1 cellular context compared by ENCODE assay signal in the genomic region with DNA sequence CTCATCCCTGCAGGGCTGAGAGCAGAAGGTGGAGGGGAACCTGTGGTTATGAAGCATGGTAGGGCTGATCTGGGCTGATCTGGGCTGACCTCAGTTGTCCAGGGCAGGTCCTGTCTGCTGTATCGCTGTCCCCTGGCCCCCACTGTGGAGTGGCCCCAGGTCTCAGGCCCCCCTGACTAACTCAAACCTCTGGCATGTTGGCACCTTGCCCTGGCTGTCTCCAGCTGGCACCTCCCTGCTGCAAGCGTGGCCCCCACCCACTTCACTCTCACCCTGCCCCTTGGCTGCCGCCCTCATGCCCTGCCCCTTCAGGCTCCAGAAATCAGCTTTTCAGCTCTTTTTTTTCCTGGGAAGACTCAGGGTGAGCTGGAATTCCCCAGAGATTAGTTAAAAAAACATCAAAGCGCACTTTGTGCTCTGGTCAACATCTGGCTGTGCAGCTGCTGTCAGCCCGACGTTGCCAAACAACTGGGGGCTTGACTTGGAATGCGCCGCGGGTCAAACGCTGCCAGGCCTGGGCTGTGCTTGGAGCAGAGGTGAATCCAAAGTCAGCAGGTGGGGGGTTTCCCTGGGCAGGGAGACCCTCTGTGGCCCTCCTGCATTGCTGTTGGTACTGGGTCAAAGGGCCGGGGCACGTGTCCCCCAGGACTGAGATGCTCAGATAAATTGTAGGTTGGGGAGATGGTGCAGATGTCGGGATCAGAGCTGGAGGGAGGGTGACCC.
TF ChIP-seq lines count a peak whose summit lies in the region.

No MANE protein-coding gene starts in this region.

TF ChIP-seq in HepG2, 621 proteins besides CTCF, POLR2A, EP300 and RAD21 (continued from another document and continues in another):
- TF ChIP-seq, protein P1, sequence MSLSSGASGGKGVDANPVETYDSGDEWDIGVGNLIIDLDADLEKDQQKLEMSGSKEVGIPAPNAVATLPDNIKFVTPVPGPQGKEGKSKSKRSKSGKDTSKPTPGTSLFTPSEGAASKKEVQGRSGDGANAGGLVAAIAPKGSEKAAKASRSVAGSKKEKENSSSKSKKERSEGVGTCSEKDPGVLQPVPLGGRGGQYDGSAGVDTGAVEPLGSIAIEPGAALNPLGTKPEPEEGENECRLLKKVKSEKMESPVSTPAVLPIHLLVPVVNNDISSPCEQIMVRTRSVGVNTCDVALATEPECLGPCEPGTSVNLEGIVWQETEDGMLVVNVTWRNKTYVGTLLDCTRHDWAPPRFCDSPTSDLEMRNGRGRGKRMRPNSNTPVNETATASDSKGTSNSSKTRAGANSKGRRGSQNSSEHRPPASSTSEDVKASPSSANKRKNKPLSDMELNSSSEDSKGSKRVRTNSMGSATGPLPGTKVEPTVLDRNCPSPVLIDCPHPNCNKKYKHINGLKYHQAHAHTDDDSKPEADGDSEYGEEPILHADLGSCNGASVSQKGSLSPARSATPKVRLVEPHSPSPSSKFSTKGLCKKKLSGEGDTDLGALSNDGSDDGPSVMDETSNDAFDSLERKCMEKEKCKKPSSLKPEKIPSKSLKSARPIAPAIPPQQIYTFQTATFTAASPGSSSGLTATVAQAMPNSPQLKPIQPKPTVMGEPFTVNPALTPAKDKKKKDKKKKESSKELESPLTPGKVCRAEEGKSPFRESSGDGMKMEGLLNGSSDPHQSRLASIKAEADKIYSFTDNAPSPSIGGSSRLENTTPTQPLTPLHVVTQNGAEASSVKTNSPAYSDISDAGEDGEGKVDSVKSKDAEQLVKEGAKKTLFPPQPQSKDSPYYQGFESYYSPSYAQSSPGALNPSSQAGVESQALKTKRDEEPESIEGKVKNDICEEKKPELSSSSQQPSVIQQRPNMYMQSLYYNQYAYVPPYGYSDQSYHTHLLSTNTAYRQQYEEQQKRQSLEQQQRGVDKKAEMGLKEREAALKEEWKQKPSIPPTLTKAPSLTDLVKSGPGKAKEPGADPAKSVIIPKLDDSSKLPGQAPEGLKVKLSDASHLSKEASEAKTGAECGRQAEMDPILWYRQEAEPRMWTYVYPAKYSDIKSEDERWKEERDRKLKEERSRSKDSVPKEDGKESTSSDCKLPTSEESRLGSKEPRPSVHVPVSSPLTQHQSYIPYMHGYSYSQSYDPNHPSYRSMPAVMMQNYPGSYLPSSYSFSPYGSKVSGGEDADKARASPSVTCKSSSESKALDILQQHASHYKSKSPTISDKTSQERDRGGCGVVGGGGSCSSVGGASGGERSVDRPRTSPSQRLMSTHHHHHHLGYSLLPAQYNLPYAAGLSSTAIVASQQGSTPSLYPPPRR (CRISPR knock-in tag; IDR thresholded peaks at IDR 0.05; ENCODE audit: borderline replicate concordance), result peak; percentile 69; the same call in 1 of the 2 replicates
- TF ChIP-seq, protein P2, sequence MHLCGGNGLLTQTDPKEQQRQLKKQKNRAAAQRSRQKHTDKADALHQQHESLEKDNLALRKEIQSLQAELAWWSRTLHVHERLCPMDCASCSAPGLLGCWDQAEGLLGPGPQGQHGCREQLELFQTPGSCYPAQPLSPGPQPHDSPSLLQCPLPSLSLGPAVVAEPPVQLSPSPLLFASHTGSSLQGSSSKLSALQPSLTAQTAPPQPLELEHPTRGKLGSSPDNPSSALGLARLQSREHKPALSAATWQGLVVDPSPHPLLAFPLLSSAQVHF (CRISPR knock-in tag; IDR thresholded peaks at IDR 0.05), result 0 out of 2 replicates have a peak, but pooled peaks have one; percentile 55
- TF ChIP-seq ZNF567 (CRISPR knock-in tag; IDR thresholded peaks at IDR 0.05; ENCODE audit: borderline replicate concordance) (no peak), ZFP90 (CRISPR knock-in tag; IDR thresholded peaks at IDR 0.05; ENCODE audit: borderline replicate concordance) (peak; percentile 82; the same call in 1 of the 2 replicates), ZKSCAN1 (IDR thresholded peaks at IDR 0.05; ENCODE audit: low read length) (no peak), ZFP62 (CRISPR knock-in tag; IDR thresholded peaks at IDR 0.05) (no peak), ZNF431 (CRISPR knock-in tag; IDR thresholded peaks at IDR 0.05; ENCODE audit: borderline replicate concordance, low read depth) (no peak), YEATS4 (CRISPR knock-in tag; IDR thresholded peaks at IDR 0.05; ENCODE audit: borderline replicate concordance) (peak; percentile 41; the same call in 1 of the 2 replicates), SMAD9 (CRISPR knock-in tag; IDR thresholded peaks at IDR 0.05) (no peak), ZNF891 (CRISPR knock-in tag; IDR thresholded peaks at IDR 0.05) (peak; percentile 18; the same call in 1 of the 2 replicates), ZNF354B (CRISPR knock-in tag; IDR thresholded peaks at IDR 0.05) (peak; percentile 82; the same call in 1 of the 2 replicates), ZNF557 (CRISPR knock-in tag; IDR thresholded peaks at IDR 0.05) (no peak), ZNF607 (CRISPR knock-in tag; IDR thresholded peaks at IDR 0.05; ENCODE audit: borderline replicate concordance) (no peak), ZNF180 (CRISPR knock-in tag; IDR thresholded peaks at IDR 0.05; ENCODE audit: borderline replicate concordance, low read depth) (no peak), ZNF138 (CRISPR knock-in tag; IDR thresholded peaks at IDR 0.05; ENCODE audit: low read depth) (no peak), SOX13 (IDR thresholded peaks at IDR 0.05) (peak; percentile 23; the same call in 1 of the 2 replicates), SOX13 (CRISPR knock-in tag; conservative IDR thresholded peaks at IDR 0.05 in 1 of 2, IDR thresholded peaks at IDR 0.05 in 1 of 2) (peak in 1 of 2 experiments; percentile 81; a peak in 2 of 4 replicates), HCFC1 (IDR thresholded peaks at IDR 0.05; ENCODE audit: low read depth, low read length) (no peak), IRX3 (CRISPR knock-in tag; IDR thresholded peaks at IDR 0.05; ENCODE audit: borderline replicate concordance, low read depth) (peak; percentile 45; the same call in 1 of the 2 replicates), SP4 (CRISPR knock-in tag; IDR thresholded peaks at IDR 0.05) (peak; percentile 30; the same call in 1 of the 2 replicates), BRCA1 (CRISPR knock-in tag; IDR thresholded peaks at IDR 0.05) (0 out of 2 replicates have a peak, but pooled peaks have one; percentile 86), ARNT2 (CRISPR knock-in tag; IDR thresholded peaks at IDR 0.05; ENCODE audit: low read depth) (peak; percentile 57; the same call in 1 of the 2 replicates), KMT2A (CRISPR knock-in tag; IDR thresholded peaks at IDR 0.05) (peak; percentile 33; the same call in 1 of the 2 replicates), ZNF768 (CRISPR knock-in tag; IDR thresholded peaks at IDR 0.05) (peak; percentile 45; the same call in 1 of the 2 replicates), CREM (IDR thresholded peaks at IDR 0.05) (peak; percentile 43; the same call in 1 of the 2 replicates), CREM (CRISPR knock-in tag; IDR thresholded peaks at IDR 0.05) (no peak), TBL1XR1 (IDR thresholded peaks at IDR 0.05; ENCODE audit: borderline replicate concordance, low read length, partially characterized antibody) (peak; percentile 24), KDM5A (IDR thresholded peaks at IDR 0.05; ENCODE audit: borderline replicate concordance, low read length) (no peak), ZNF878 (CRISPR knock-in tag; IDR thresholded peaks at IDR 0.05) (no peak), NFE2 (CRISPR knock-in tag; IDR thresholded peaks at IDR 0.05) (no peak), SSRP1 (CRISPR knock-in tag; IDR thresholded peaks at IDR 0.05) (no peak), ZNF616 (CRISPR knock-in tag; IDR thresholded peaks at IDR 0.05; ENCODE audit: low read depth) (no peak), SP5 (CRISPR knock-in tag; IDR thresholded peaks at IDR 0.05; ENCODE audit: borderline replicate concordance, low read depth) (peak; percentile 57; the same call in 1 of the 2 replicates)
- TF ChIP-seq, protein P3, sequence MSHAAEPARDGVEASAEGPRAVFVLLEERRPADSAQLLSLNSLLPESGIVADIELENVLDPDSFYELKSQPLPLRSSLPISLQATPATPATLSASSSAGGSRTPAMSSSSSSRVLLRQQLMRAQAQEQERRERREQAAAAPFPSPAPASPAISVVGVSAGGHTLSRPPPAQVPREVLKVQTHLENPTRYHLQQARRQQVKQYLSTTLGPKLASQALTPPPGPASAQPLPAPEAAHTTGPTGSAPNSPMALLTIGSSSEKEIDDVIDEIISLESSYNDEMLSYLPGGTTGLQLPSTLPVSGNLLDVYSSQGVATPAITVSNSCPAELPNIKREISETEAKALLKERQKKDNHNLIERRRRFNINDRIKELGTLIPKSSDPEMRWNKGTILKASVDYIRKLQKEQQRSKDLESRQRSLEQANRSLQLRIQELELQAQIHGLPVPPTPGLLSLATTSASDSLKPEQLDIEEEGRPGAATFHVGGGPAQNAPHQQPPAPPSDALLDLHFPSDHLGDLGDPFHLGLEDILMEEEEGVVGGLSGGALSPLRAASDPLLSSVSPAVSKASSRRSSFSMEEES (CRISPR knock-in tag; IDR thresholded peaks at IDR 0.05), result peak; percentile 63
- TF ChIP-seq, protein P4, sequence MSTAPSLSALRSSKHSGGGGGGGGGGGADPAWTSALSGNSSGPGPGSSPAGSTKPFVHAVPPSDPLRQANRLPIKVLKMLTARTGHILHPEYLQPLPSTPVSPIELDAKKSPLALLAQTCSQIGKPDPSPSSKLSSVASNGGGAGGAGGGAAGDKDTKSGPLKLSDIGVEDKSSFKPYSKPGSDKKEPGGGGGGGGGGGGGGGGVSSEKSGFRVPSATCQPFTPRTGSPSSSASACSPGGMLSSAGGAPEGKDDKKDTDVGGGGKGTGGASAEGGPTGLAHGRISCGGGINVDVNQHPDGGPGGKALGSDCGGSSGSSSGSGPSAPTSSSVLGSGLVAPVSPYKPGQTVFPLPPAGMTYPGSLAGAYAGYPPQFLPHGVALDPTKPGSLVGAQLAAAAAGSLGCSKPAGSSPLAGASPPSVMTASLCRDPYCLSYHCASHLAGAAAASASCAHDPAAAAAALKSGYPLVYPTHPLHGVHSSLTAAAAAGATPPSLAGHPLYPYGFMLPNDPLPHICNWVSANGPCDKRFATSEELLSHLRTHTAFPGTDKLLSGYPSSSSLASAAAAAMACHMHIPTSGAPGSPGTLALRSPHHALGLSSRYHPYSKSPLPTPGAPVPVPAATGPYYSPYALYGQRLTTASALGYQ (CRISPR knock-in tag; IDR thresholded peaks at IDR 0.05), result peak; percentile 90
- TF ChIP-seq, protein P5, sequence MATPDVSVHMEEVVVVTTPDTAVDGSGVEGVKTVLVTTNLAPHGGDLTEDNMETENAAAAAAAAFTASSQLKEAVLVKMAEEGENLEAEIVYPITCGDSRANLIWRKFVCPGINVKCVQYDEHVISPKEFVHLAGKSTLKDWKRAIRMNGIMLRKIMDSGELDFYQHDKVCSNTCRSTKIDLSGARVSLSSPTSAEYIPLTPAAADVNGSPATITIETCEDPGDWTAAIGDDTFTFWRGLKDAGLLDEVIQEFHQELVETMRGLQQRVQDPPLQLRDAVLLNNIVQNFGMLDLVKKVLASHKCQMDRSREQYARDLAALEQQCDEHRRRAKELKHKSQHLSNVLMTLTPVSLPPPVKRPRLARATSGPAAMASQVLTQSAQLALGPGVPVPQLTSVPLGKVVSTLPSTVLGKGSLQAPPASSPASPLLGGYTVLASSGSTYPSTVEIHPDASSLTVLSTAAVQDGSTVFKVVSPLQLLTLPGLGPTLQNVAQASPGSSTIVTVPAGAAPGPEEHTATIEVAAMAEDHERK (CRISPR knock-in tag; IDR thresholded peaks at IDR 0.05; ENCODE audit: low read depth), result no peak
- TF ChIP-seq, protein P6, sequence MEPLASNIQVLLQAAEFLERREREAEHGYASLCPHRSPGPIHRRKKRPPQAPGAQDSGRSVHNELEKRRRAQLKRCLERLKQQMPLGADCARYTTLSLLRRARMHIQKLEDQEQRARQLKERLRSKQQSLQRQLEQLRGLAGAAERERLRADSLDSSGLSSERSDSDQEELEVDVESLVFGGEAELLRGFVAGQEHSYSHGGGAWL (CRISPR knock-in tag; IDR thresholded peaks at IDR 0.05), result no peak
- TF ChIP-seq, protein P7, sequence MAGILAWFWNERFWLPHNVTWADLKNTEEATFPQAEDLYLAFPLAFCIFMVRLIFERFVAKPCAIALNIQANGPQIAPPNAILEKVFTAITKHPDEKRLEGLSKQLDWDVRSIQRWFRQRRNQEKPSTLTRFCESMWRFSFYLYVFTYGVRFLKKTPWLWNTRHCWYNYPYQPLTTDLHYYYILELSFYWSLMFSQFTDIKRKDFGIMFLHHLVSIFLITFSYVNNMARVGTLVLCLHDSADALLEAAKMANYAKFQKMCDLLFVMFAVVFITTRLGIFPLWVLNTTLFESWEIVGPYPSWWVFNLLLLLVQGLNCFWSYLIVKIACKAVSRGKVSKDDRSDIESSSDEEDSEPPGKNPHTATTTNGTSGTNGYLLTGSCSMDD (CRISPR knock-in tag; IDR thresholded peaks at IDR 0.05), result no peak
- TF ChIP-seq, protein P8, sequence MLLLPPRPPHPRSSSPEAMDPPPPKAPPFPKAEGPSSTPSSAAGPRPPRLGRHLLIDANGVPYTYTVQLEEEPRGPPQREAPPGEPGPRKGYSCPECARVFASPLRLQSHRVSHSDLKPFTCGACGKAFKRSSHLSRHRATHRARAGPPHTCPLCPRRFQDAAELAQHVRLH (CRISPR knock-in tag; IDR thresholded peaks at IDR 0.05; ENCODE audit: borderline replicate concordance, low read depth), result peak; percentile 64; the same call in 1 of the 2 replicates
- TF ChIP-seq, protein P9, sequence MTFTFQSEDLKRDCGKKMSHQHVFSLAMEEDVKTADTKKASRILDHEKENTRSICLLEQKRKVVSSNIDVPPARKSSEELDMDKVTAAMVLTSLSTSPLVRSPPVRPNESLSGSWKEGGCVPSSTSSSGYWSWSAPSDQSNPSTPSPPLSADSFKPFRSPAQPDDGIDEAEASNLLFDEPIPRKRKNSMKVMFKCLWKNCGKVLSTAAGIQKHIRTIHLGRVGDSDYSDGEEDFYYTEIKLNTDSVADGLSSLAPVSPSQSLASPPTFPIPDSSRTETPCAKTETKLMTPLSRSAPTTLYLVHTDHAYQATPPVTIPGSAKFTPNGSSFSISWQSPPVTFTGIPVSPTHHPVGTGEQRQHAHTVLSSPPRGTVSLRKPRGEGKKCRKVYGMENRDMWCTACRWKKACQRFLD (CRISPR knock-in tag; IDR thresholded peaks at IDR 0.05; ENCODE audit: borderline replicate concordance), result 0 out of 2 replicates have a peak, but pooled peaks have one; percentile 18
- TF ChIP-seq, protein P10, sequence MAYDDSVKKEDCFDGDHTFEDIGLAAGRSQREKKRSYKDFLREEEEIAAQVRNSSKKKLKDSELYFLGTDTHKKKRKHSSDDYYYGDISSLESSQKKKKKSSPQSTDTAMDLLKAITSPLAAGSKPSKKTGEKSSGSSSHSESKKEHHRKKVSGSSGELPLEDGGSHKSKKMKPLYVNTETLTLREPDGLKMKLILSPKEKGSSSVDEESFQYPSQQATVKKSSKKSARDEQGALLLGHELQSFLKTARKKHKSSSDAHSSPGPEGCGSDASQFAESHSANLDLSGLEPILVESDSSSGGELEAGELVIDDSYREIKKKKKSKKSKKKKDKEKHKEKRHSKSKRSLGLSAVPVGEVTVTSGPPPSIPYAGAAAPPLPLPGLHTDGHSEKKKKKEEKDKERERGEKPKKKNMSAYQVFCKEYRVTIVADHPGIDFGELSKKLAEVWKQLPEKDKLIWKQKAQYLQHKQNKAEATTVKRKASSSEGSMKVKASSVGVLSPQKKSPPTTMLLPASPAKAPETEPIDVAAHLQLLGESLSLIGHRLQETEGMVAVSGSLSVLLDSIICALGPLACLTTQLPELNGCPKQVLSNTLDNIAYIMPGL (CRISPR knock-in tag; IDR thresholded peaks at IDR 0.05; ENCODE audit: borderline replicate concordance in 1 of 2, low read depth in 1 of 2), result peak; percentile 35 to 44; a peak in 1 of 4 replicates
